ENCODE assay signal across 8 cellular contexts in genomic region chr9:22008662-22009562, GRCh38.
DNase-seq lines count a peak whose midpoint lies in the region; ATAC-seq, FAIRE-seq and TF ChIP-seq lines count a peak whose summit lies in the region.

TSS of gene CDKN2B (minus strand) at chr9:22009305. CDS start at chr9:22008953, 352 bp downstream.

- peak; percentile 92 to 95 for DNase-seq in NCI-H2081 (lab: John Stamatoyannopoulos, UW)
- peak; percentile 98 for DNase-seq in coronary artery (ENCODE audit: low spot score)
- DNase-seq in stimulated activated CD4-positive, alpha-beta T cell treated with anti-CD3 and anti-CD28 coated beads, Interleukin-15, amount 100 ng/mL, for 24 hours, result peak; percentile 87
- no peak for DNase-seq in H54 (ENCODE audit: insufficient read length, low spot score)

- H3K27ac ChIP-seq in coronary artery, result peak within 1 kb of the TSS; percentile 90 to 95
- H3K27ac ChIP-seq in layer of hippocampus (ENCODE audit: low read depth, low read length), result peak within 1 kb of the TSS; percentile 53

- peak; percentile 90 for TF ChIP-seq CTCF in coronary artery (IDR thresholded peaks at IDR 0.05)

- peaks cover 10% of the 10 kb centered on the region for H3K27me3 ChIP-seq in layer of hippocampus (ENCODE audit: control insufficient read depth, insufficient read depth, low read length)

- TF ChIP-seq POLR2A in H54 (IDR thresholded peaks at IDR 0.05; ENCODE audit: low read depth, low read length), result no peak

- no peak for FAIRE-seq in H54 (lab: Jason Lieb, UNC)

- peak; percentile 93 for ATAC-seq in GM18502 (IDR thresholded peaks at IDR 0.05; ENCODE audit: poor library complexity, unreplicated experiment)
- ATAC-seq in HG02884 (IDR thresholded peaks at IDR 0.05; ENCODE audit: unreplicated experiment), result peak; percentile 94
- peak; percentile 79 to 80 for ATAC-seq in activated CD4-positive, CD25-positive, alpha-beta regulatory T cell treated with anti-CD3 and anti-CD28 coated beads, Interleukin-2, amount 50 U/mL, for 24 hours

- H3K4me3 ChIP-seq in coronary artery, result peak within 1 kb of the TSS; percentile 73
